In the genomic region with DNA sequence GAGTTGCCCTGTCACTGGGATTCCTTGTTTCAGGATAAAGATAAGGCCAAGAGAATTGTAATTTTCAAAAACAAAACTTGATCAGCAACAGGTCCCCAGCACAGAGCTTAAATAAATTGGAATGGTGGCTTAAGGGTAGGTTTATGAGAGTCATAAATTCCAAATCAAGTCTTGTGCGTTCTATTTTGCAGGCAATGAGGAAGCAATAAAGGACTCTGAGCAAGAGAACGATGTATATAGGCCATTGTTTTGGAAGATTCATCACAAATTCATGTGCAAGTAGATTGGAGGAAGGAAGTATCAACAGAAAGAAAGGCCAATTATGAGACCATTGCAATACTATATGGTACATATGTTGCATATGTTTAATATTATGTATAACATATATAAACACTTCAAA, we compare ENCODE assay signal across 22 cellular contexts.
DNase-seq lines count a peak whose midpoint lies in the region; ATAC-seq and TF ChIP-seq lines count a peak whose summit lies in the region.
"Had no signal": no experiment of that assay in that cellular context is flagged by ENCODE, and none has a peak within 500 bp of the region (broad histone marks: within the 10 kb centered on the region; RNA-seq: fewer than 3 reads in every experiment).

No MANE protein-coding gene starts in this region.

- no peaks in the 10 kb centered on the region for H3K36me3 ChIP-seq in psoas muscle (ENCODE audit: insufficient read depth in 1 of 2, low read depth in 1 of 2)
- H3K36me3 ChIP-seq: BE2C, BLaER1 had no signal

- no peaks in the 10 kb centered on the region for H3K4me1 ChIP-seq in psoas muscle
- H3K4me1 ChIP-seq: BE2C, BLaER1 had no signal

- DNase-seq in left colon (no peak), psoas muscle (no peak), NCI-H1694 (lab: John Stamatoyannopoulos, UW) (no peak)
- DNase-seq: 8988T; ACHN; BE2C; C1 segment of cervical spinal cord; CD4-positive, alpha-beta memory T cell; CD4-positive, CD25-positive, alpha-beta regulatory T cell; CD8-positive, alpha-beta memory T cell; COR-L47; DMS 273 treated with DMSO at 0.1 percent for 48 hours; DMS153; DMS53; DMS79; DND-41; EL; GDM1 had no signal

- H3K9me3 ChIP-seq in psoas muscle, result no peaks in the 10 kb centered on the region
- H3K9me3 ChIP-seq: BE2C, BLaER1 had no signal

- H3K27me3 ChIP-seq in psoas muscle (ENCODE audit: insufficient read depth in 3 of 3, low read length in 2 of 3), result no peaks in the 10 kb centered on the region
- H3K27me3 ChIP-seq: BE2C, BLaER1 had no signal

- TF ChIP-seq CTCF in VCaP (conservative IDR thresholded peaks at IDR 0.05) (no peak), psoas muscle (IDR thresholded peaks at IDR 0.05) (no peak)

- WGBS in psoas muscle, 3 donors, result 7 to 16% (median 10%) methylated on average over 2 of the region's 2 CpGs

- intact Hi-C loops in left colon (cut with DNase I, micrococcal nuclease) (no loop called here), psoas muscle (cut with DNase I) (no loop called here)

- peak; percentile 97 for ATAC-seq in left colon
- no peak for ATAC-seq in psoas muscle
- no peak for ATAC-seq in GM21526 (IDR thresholded peaks at IDR 0.05; ENCODE audit: low FRiP score, unreplicated experiment)
- ATAC-seq: GM12878 had no signal

- no peak overlapping the region for H3K4me3 ChIP-seq in psoas muscle
- H3K4me3 ChIP-seq: BLaER1, GM12878 had no signal

- H3K27ac ChIP-seq in VCaP (peak overlapping the region; percentile 47), psoas muscle (no peak overlapping the region)
- H3K27ac ChIP-seq: BLaER1 had no signal
